ENCODE assay signal across 9 cellular contexts in genomic region chr17:60523822-60524221, GRCh38. TPM values are rescaled to one million over a fixed set of nuclear protein-coding genes. Genes with fewer than 3 reads are reported as not detected.
A peak's percentile ranks its signal among the peaks of the same experiment; 100 is the strongest.
DNase-seq lines count a peak whose midpoint lies in the region; ATAC-seq and TF ChIP-seq lines count a peak whose summit lies in the region.
"Had no signal": no experiment of that assay in that cellular context is flagged by ENCODE, and none has a peak within 500 bp of the region (broad histone marks: within the 10 kb centered on the region; RNA-seq: fewer than 3 reads in every experiment).

No MANE protein-coding gene starts in this region.

- H3K27me3 ChIP-seq in BLaER1 treated with 17β-estradiol and CSF1 and Interleukin-3, amounts not matched to agents 10 nM and 100 nM, result no peaks in the 10 kb centered on the region
- H3K27me3 ChIP-seq in colonic mucosa, result no peaks in the 10 kb centered on the region

- no peak for TF ChIP-seq POLR2A in erythroblast (IDR thresholded peaks at IDR 0.05; ENCODE audit: low read length)

- H3K9ac ChIP-seq in BLaER1 treated with 17β-estradiol and CSF1 and Interleukin-3, amounts not matched to agents 10 nM and 100 nM, result peak overlapping the region; percentile 92 to 98 (median 96); a peak in 16 of 22 replicates
- no peak overlapping the region for H3K9ac ChIP-seq in colonic mucosa (ENCODE audit: low read depth in 2 of 2, low read length in 2 of 2)

- no peaks in the 10 kb centered on the region for H3K9me3 Mint-ChIP-seq in chondrocyte (ENCODE audit: low read depth)
- no peaks in the 10 kb centered on the region for H3K9me3 Mint-ChIP-seq in natural killer cell treated with Interleukin-12 subunit alpha and Interleukin-12 subunit beta and Interleukin-15 and Interleukin-18, amount 100 ng/mL, for 72 hours

- intact Hi-C loops in colonic mucosa (cut with DNase I), result no loop called here

- TF ChIP-seq CTCF in LNCaP clone FGC (IDR thresholded peaks at IDR 0.05; ENCODE audit: control insufficient read depth, extremely low read depth, insufficient read depth), result no peak
- TF ChIP-seq CTCF in chondrocyte (IDR thresholded peaks at IDR 0.05), result no peak
- TF ChIP-seq CTCF in colonic mucosa (IDR thresholded peaks at IDR 0.05), result no peak

- peaks cover 25 to 43% (median 37%) of the 10 kb centered on the region in 11 experiments for H3K36me3 ChIP-seq in BLaER1 treated with 17β-estradiol and CSF1 and Interleukin-3, amounts not matched to agents 10 nM and 100 nM
- no peaks in the 10 kb centered on the region for H3K36me3 ChIP-seq in colonic mucosa

- peak overlapping the region in 1 of 11 experiments; percentile 20; a peak in 2 of 22 replicates for H3K27ac ChIP-seq in BLaER1 treated with 17β-estradiol and CSF1 and Interleukin-3, amounts not matched to agents 10 nM and 100 nM
- H3K27ac ChIP-seq in colonic mucosa, result no peak overlapping the region

- peak overlapping the region; percentile 91 for H3K27ac Mint-ChIP-seq in chondrocyte (ENCODE audit: unreplicated experiment)
- H3K27ac Mint-ChIP-seq in natural killer cell treated with Interleukin-12 subunit alpha and Interleukin-12 subunit beta and Interleukin-15 and Interleukin-18, amount 100 ng/mL, for 72 hours, result peak overlapping the region; percentile 91 to 95

- peaks cover 6 to 32% (median 25%) of the 10 kb centered on the region in 10 experiments for H3K4me1 ChIP-seq in BLaER1 treated with 17β-estradiol and CSF1 and Interleukin-3, amounts not matched to agents 10 nM and 100 nM
- no peaks in the 10 kb centered on the region for H3K4me1 ChIP-seq in colonic mucosa

- peak overlapping the region; percentile 75 to 98 (median 90); a peak in 17 of 20 replicates for H3K4me3 ChIP-seq in BLaER1 treated with 17β-estradiol and CSF1 and Interleukin-3, amounts not matched to agents 10 nM and 100 nM
- peak overlapping the region; percentile 84 for H3K4me3 ChIP-seq in LNCaP clone FGC (ENCODE audit: low read depth, low read length)
- H3K4me3 ChIP-seq in colonic mucosa, result no peak overlapping the region

- peaks cover 28 to 68% (median 60%) of the 10 kb centered on the region in 11 experiments; a peak in 19 of 22 replicates for H4K20me1 ChIP-seq in BLaER1 treated with 17β-estradiol and CSF1 and Interleukin-3, amounts not matched to agents 10 nM and 100 nM

- H3K4me2 ChIP-seq in BLaER1 treated with 17β-estradiol and CSF1 and Interleukin-3, amounts not matched to agents 10 nM and 100 nM, result peak overlapping the region; percentile 77 to 92 (median 86); a peak in 20 of 22 replicates

- H3K4me3 Mint-ChIP-seq in chondrocyte (ENCODE audit: unreplicated experiment), result peak overlapping the region; percentile 90
- H3K4me3 Mint-ChIP-seq in natural killer cell treated with Interleukin-12 subunit alpha and Interleukin-12 subunit beta and Interleukin-15 and Interleukin-18, amount 100 ng/mL, for 72 hours, result peak overlapping the region; percentile 97

- H3K9me3 ChIP-seq in BLaER1 treated with 17β-estradiol and CSF1 and Interleukin-3, amounts not matched to agents 10 nM and 100 nM (replicated peaks in 1 of 11), result peaks cover 0 to 10% (median 0%) of the 10 kb centered on the region in 11 experiments; a peak in 7 of 22 replicates
- H3K9me3 ChIP-seq in colonic mucosa, result no peaks in the 10 kb centered on the region

- H3K27me3 Mint-ChIP-seq in chondrocyte (ENCODE audit: low read depth), result no peaks in the 10 kb centered on the region
- H3K27me3 Mint-ChIP-seq in natural killer cell treated with Interleukin-12 subunit alpha and Interleukin-12 subunit beta and Interleukin-15 and Interleukin-18, amount 100 ng/mL, for 72 hours, result no peaks in the 10 kb centered on the region

- no peak for ATAC-seq in natural killer cell treated with Interleukin-12 subunit alpha and Interleukin-12 subunit beta and Interleukin-15 and Interleukin-18, amount 100 ng/mL, for 72 hours
- no peak for ATAC-seq in GM18907 (IDR thresholded peaks at IDR 0.05; ENCODE audit: unreplicated experiment)

- peaks cover 5% of the 10 kb centered on the region for H3K36me3 Mint-ChIP-seq in chondrocyte (ENCODE audit: low read depth)
- H3K36me3 Mint-ChIP-seq in natural killer cell treated with Interleukin-12 subunit alpha and Interleukin-12 subunit beta and Interleukin-15 and Interleukin-18, amount 100 ng/mL, for 72 hours, result peaks cover 6% of the 10 kb centered on the region

- DNase-seq in LNCaP clone FGC (ENCODE audit: low read depth) (no peak), chondrocyte (ENCODE audit: low spot score) (no peak), colonic mucosa (no peak), erythroblast (lab: John Stamatoyannopoulos, UW) (no peak), COLO668 (lab: John Stamatoyannopoulos, UW; ENCODE audit: unreplicated experiment) (no peak)
- DNase-seq in natural killer cell treated with Interleukin-12 subunit alpha and Interleukin-12 subunit beta and Interleukin-15 and Interleukin-18, amount 100 ng/mL, for 72 hours (ENCODE audit: low spot score), result no peak
- DNase-seq: NCI-H345 had no signal

- H3K4me1 Mint-ChIP-seq in chondrocyte (ENCODE audit: low read depth), result peaks cover 34% of the 10 kb centered on the region
- H3K4me1 Mint-ChIP-seq in natural killer cell treated with Interleukin-12 subunit alpha and Interleukin-12 subunit beta and Interleukin-15 and Interleukin-18, amount 100 ng/mL, for 72 hours (ENCODE audit: low read depth in 2 of 2), result peaks cover 30 to 34% of the 10 kb centered on the region in 2 donors

RNA-seq across cellular contexts. Expression of gene APPBP2, which starts 2.2 kb away (rescaled TPM):
- total RNA-seq in chondrocyte, result 45.5 to 51.1 TPM (median 48.3 TPM) in 3 replicates
- total RNA-seq in natural killer cell treated with Interleukin-12 subunit alpha and Interleukin-12 subunit beta and Interleukin-15 and Interleukin-18, amount 100 ng/mL, for 72 hours, result 10 to 100 TPM; 24.0 to 29.4 TPM
- 10 to 100 TPM; 26.7 to 42.0 TPM for total RNA-seq in colonic mucosa

Comparison
In these comparisons a context has a peak if more than half of its experiments do, and no peak if none do; other contexts are left out.
1. H3K9ac ChIP-seq: peak in BLaER1 treated with 17β-estradiol and CSF1 and Interleukin-3, amounts not matched to agents 10 nM and 100 nM (11 of 11); none in colonic mucosa (0 of 2).